ENCODE assay signal across 9 cellular contexts in the genomic region with DNA sequence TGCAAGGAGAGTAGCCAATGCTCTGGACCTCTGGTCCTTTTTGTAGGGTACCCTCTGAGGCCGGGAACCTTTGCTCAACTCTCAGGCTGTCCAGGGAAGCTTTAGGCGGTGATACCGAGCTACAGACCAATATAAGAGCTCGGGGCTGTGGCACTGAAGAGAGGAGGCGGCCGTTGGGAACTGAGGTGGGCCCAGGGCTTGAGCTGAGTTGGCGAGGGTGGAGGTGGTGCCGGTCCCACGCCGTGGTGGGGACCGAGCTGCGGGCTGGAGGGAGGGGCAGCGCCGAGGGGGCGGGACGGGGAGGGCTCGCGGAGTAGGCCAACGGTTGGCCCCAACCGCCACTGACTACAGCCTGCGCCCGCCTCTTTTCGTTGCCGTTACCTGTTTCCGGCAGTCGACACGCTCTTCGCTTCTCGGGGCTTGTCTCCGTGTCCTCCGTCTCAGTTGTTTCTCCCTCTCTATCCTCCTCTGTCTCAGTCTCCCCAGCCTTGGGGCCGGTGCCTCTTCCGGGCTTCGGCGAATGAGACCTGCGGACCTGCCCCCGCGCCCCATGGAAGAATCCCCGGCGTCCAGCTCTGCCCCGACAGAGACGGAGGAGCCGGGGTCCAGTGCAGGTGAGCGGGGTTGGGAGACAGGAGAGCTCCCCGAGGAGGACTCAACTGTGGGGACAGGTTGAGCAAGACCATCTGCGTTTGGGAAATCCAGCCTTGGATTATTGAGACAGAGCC. TPM values are rescaled to one million over a fixed set of nuclear protein-coding genes. Genes with fewer than 3 reads are reported as not detected.
A peak's percentile ranks its signal among the peaks of the same experiment; 100 is the strongest.
DNase-seq lines count a peak whose midpoint lies in the region; ATAC-seq, FAIRE-seq and TF ChIP-seq lines count a peak whose summit lies in the region.
"Had no signal": no experiment of that assay in that cellular context is flagged by ENCODE, and none has a peak within 500 bp of the region (broad histone marks: within the 10 kb centered on the region; RNA-seq: fewer than 3 reads in every experiment).

A gene with protein sequence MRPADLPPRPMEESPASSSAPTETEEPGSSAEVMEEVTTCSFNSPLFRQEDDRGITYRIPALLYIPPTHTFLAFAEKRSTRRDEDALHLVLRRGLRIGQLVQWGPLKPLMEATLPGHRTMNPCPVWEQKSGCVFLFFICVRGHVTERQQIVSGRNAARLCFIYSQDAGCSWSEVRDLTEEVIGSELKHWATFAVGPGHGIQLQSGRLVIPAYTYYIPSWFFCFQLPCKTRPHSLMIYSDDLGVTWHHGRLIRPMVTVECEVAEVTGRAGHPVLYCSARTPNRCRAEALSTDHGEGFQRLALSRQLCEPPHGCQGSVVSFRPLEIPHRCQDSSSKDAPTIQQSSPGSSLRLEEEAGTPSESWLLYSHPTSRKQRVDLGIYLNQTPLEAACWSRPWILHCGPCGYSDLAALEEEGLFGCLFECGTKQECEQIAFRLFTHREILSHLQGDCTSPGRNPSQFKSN (plus strand): TSS at position 393 of the 728 bp plus-strand sequence. CDS start 128 bp downstream, at position 521.

- peak; percentile 73 for ATAC-seq in HG03457 (IDR thresholded peaks at IDR 0.05; ENCODE audit: unreplicated experiment)
- ATAC-seq in HepG2: peak; percentile 93

- H4K20me1 ChIP-seq in BLaER1 (peaks cover 29% of the 10 kb centered on the region), HepG2 (ENCODE audit: insufficient read depth, low read length) (no peaks in the 10 kb centered on the region)

- peak within 1 kb of the TSS; percentile 95 for H3K27ac ChIP-seq in BLaER1
- H3K27ac ChIP-seq in HepG2 (ENCODE audit: extremely low read length, insufficient read depth, low read length): peak within 1 kb of the TSS; percentile 77

- no TSS peak for BruUV-seq in HepG2 (replicated peaks; lab: Mats Ljungman, UMichigan)

- in situ Hi-C loops in HepG2 (cut with HindIII; ENCODE audit: extremely low pct_ligation_motif_present, low pct_unique_long_range_greater_than_20kb): no loop called here

- H3K4me3 Mint-ChIP-seq in activated CD4-positive, alpha-beta T cell treated with anti-CD3 and anti-CD28 coated beads, Interleukin-2, amount 10 ng/mL, durations not matched to agents 24 days and 14 days: peak within 1 kb of the TSS; percentile 97

- peak within 1 kb of the TSS; percentile 66 for H2AFZ ChIP-seq in HepG2 (ENCODE audit: low read length)

- H3K4me3 ChIP-seq in BLaER1 (peak within 1 kb of the TSS; percentile 87), HepG2 (replicated peaks in 1 of 3; ENCODE audit: insufficient read depth in 1 of 3, low read depth in 2 of 3, low read length in 3 of 3) (peak within 1 kb of the TSS; percentile 76 to 78 (median 78))

- H3K9me3 ChIP-seq in BLaER1 (no peaks in the 10 kb centered on the region), HepG2 (ENCODE audit: low read length) (no peaks in the 10 kb centered on the region)

- peak; percentile 95 for FAIRE-seq in GM19239 (lab: Jason Lieb, UNC)
- FAIRE-seq in HepG2 (lab: Jason Lieb, UNC): no peak
- FAIRE-seq: endometrium had no signal

- TF ChIP-seq POLR2A in HepG2 (IDR thresholded peaks at IDR 0.05; ENCODE audit: insufficient read depth in 1 of 2, low read depth in 2 of 2, low read length in 2 of 2): peak; percentile 86 to 87

- peaks cover 3% of the 10 kb centered on the region for H3K36me3 Mint-ChIP-seq in activated CD4-positive, alpha-beta T cell treated with anti-CD3 and anti-CD28 coated beads, Interleukin-2, amount 10 ng/mL, durations not matched to agents 24 days and 14 days (ENCODE audit: low read depth)

- intact Hi-C loops in activated CD4-positive, alpha-beta T cell treated with anti-CD3 and anti-CD28 coated beads, Interleukin-2, amount 10 ng/mL, durations not matched to agents 24 days and 14 days (cut with micrococcal nuclease): loop anchor here (1.0 to 5.0 kb wide), 2 partner anchors 39 to 61 kb away; partner anchors contain the start of genes SPCS2 and XRRA1
- intact Hi-C loops in HepG2 (cut with micrococcal nuclease; ENCODE audit: unreplicated experiment): loop anchor here (1.0 kb wide), 1 partner anchor 39 kb away; the partner anchor contains the start of genes SPCS2 and XRRA1

- H3K27me3 ChIP-seq in BLaER1: no peaks in the 10 kb centered on the region
- no peaks in the 10 kb centered on the region for H3K27me3 ChIP-seq in HepG2 (ENCODE audit: control insufficient read depth in 1 of 2, insufficient read depth in 2 of 2, low read length in 2 of 2)

- H3K36me3 ChIP-seq in BLaER1 (peaks cover 4% of the 10 kb centered on the region), HepG2 (replicated peaks in 1 of 2; ENCODE audit: control insufficient read depth in 1 of 2, insufficient read depth in 2 of 2, low read length in 2 of 2) (no peaks in the 10 kb centered on the region; a peak in 1 of 5 replicates)

- POLR2A ChIA-PET in HepG2 (lab: Yijun Ruan, JAX): interaction anchor here (0.6 to 1.8 kb wide), 12 partner anchors 9 to 1876 kb away, joined by 3 to 8 read pairs (median 3); partner anchors contain the start of genes C2CD3, PPME1, SPCS2 and XRRA1

- H3K9me3 Mint-ChIP-seq in activated CD4-positive, alpha-beta T cell treated with anti-CD3 and anti-CD28 coated beads, Interleukin-2, amount 10 ng/mL, durations not matched to agents 24 days and 14 days: no peaks in the 10 kb centered on the region

- no peaks in the 10 kb centered on the region for H3K27me3 Mint-ChIP-seq in activated CD4-positive, alpha-beta T cell treated with anti-CD3 and anti-CD28 coated beads, Interleukin-2, amount 10 ng/mL, durations not matched to agents 24 days and 14 days

- under 1% methylated on average over 27 of the region's 46 CpGs for WGBS in HepG2 (ENCODE audit: low lambda C conversion rate)

- TF ChIP-seq EP300 in HepG2 (IDR thresholded peaks at IDR 0.05; ENCODE audit: low read depth in 2 of 2, low read length in 2 of 2): no peak
- TF ChIP-seq EP300 in HepG2 (CRISPR knock-in tag; IDR thresholded peaks at IDR 0.05; ENCODE audit: borderline replicate concordance): no peak

- peak within 1 kb of the TSS; percentile 86 for H3K4me2 ChIP-seq in BLaER1
- peak within 1 kb of the TSS; percentile 73 for H3K4me2 ChIP-seq in HepG2 (ENCODE audit: low read depth, low read length)

- H3K4me1 Mint-ChIP-seq in activated CD4-positive, alpha-beta T cell treated with anti-CD3 and anti-CD28 coated beads, Interleukin-2, amount 10 ng/mL, durations not matched to agents 24 days and 14 days: peaks cover 27% of the 10 kb centered on the region

- peaks cover 21% of the 10 kb centered on the region for H3K79me2 ChIP-seq in HepG2 (ENCODE audit: insufficient read depth, low read length)

- H3K9ac ChIP-seq in BLaER1 (peak within 1 kb of the TSS; percentile 94), HepG2 (ENCODE audit: insufficient read depth, low read depth, low read length) (peak within 1 kb of the TSS; percentile 83)

- no peak for TF ChIP-seq CTCF in HepG2 (CRISPR knock-in tag; IDR thresholded peaks at IDR 0.05)

- peak within 1 kb of the TSS; percentile 87 for H3K27ac Mint-ChIP-seq in activated CD4-positive, alpha-beta T cell treated with anti-CD3 and anti-CD28 coated beads, Interleukin-2, amount 10 ng/mL, durations not matched to agents 24 days and 14 days

- peak; percentile 72 for DNase-seq in GM19239 (ENCODE audit: insufficient read length, low spot score)
- peak; percentile 60 to 81 for DNase-seq in NCI-H524 (lab: John Stamatoyannopoulos, UW)
- peak; percentile 95 for DNase-seq in activated CD4-positive, alpha-beta T cell treated with anti-CD3 and anti-CD28 coated beads, Interleukin-2, amount 10 ng/mL, durations not matched to agents 24 days and 14 days
- peak; percentile 25 for DNase-seq in dedifferentiated amniotic fluid mesenchymal stem cell (ENCODE audit: extremely low spot score)
- peak; percentile 77 for DNase-seq in HepG2 (ENCODE audit: low spot score)
- peak; percentile 84 for DNase-seq in stimulated activated CD4-positive, alpha-beta T cell treated with anti-CD3 and anti-CD28 coated beads, Interleukin-4, amount 100 ng/mL, for 1 hour

- H3K4me1 ChIP-seq in BLaER1 (peaks cover 48% of the 10 kb centered on the region), HepG2 (ENCODE audit: insufficient read depth, low read length) (peaks cover 39% of the 10 kb centered on the region)

- no peak for TF ChIP-seq RAD21 in HepG2 (CRISPR knock-in tag; IDR thresholded peaks at IDR 0.05)

- CTCF ChIA-PET in HepG2 (lab: Yijun Ruan, JAX; ENCODE audit: low intra/inter-chr PET ratio, low total read pairs): no interaction called here

TF ChIP-seq in HepG2, 621 proteins besides CTCF, POLR2A, EP300 and RAD21 (continues in another document):
- no peak for TF ChIP-seq ZNF7 (CRISPR knock-in tag; IDR thresholded peaks at IDR 0.05)
- TF ChIP-seq RXRB (CRISPR knock-in tag; IDR thresholded peaks at IDR 0.05; ENCODE audit: borderline replicate concordance): 0 out of 2 replicates have a peak, but pooled peaks have one; percentile 42
- no peak for TF ChIP-seq ZNF546 (CRISPR knock-in tag; conservative IDR thresholded peaks at IDR 0.05)
- no peak for TF ChIP-seq NCOA5 (CRISPR knock-in tag; IDR thresholded peaks at IDR 0.05)
- no peak for TF ChIP-seq ZNF30 (CRISPR knock-in tag; IDR thresholded peaks at IDR 0.05)

RNA-seq across cellular contexts. Expression of the gene that starts here (rescaled TPM):
- total RNA-seq in activated CD4-positive, alpha-beta T cell treated with anti-CD3 and anti-CD28 coated beads, Interleukin-2, amount 10 ng/mL, durations not matched to agents 24 days and 14 days: 15.1 and 16.3 TPM in 2 replicates
- total RNA-seq in HepG2 (2016; rRNA removed; fragmentation: Illumina TruSeq; extraction: Trizol): 14.5 and 15.3 TPM in 2 replicates
- total RNA-seq in HepG2 (2016; cell fraction: cytosol; rRNA removed; fragmentation: Illumina TruSeq; extraction: Trizol; ENCODE audit: low read depth): 1.4 and 1.8 TPM in 2 replicates
- total RNA-seq in HepG2 (2016; cell fraction: insoluble cytoplasmic fraction; rRNA removed; fragmentation: Illumina TruSeq; extraction: Trizol): 13.8 and 14.7 TPM in 2 replicates
- total RNA-seq in HepG2 (2016; cell fraction: membrane; rRNA removed; fragmentation: Illumina TruSeq; extraction: Trizol): 5.1 and 6.4 TPM in 2 replicates
- total RNA-seq in HepG2 (2016; cell fraction: nucleus; rRNA removed; fragmentation: Illumina TruSeq; extraction: Trizol): 15.8 and 18.6 TPM in 2 replicates
- 6.3 and 8.4 TPM in 2 replicates for polyA plus RNA-seq in HepG2 (2011; rRNA removed)
- polyA plus RNA-seq in HepG2 (2011; cell fraction: cytosol; rRNA removed): 4.5 and 5.8 TPM in 2 replicates
- polyA plus RNA-seq in HepG2 (2011; cell fraction: nucleus; rRNA removed): 15.0 and 15.9 TPM in 2 replicates
- polyA plus RNA-seq in HepG2 (2012): 4.6 and 5.0 TPM in 2 replicates
- 0.83 and 0.93 TPM in 2 replicates for polyA plus RNA-seq in HepG2 (2016; cell fraction: cytosol; fragmentation: Illumina TruSeq; extraction: Trizol; ENCODE audit: low read depth)
- polyA plus RNA-seq in HepG2 (2016; cell fraction: insoluble cytoplasmic fraction; fragmentation: Illumina TruSeq; extraction: Trizol; ENCODE audit: low read depth): 6.0 and 6.9 TPM in 2 replicates
- 2.0 and 3.0 TPM in 2 replicates for polyA plus RNA-seq in HepG2 (2016; cell fraction: membrane; fragmentation: Illumina TruSeq; extraction: Trizol; ENCODE audit: low read depth)
- polyA plus RNA-seq in HepG2 (2016; cell fraction: nucleus; fragmentation: Illumina TruSeq; extraction: Trizol; ENCODE audit: insufficient read depth, low read depth): 15.9 and 16.7 TPM in 2 replicates
- 23.2 and 42.9 TPM in 2 replicates for polyA minus RNA-seq in HepG2 (2011; rRNA and poly(A)+ RNA removed; ENCODE audit: low replicate concordance)
- polyA minus RNA-seq in HepG2 (2011; cell fraction: cytosol; rRNA and poly(A)+ RNA removed): 9.1 and 9.8 TPM in 2 replicates
- polyA minus RNA-seq in HepG2 (2011; cell fraction: nucleus; rRNA and poly(A)+ RNA removed): 14.9 and 23.2 TPM in 2 replicates

Comparison
In these comparisons a context has a peak if more than half of its experiments do, and no peak if none do; other contexts are left out.
1. Peak in every context shown above with its lines: DNase-seq, ATAC-seq, H3K4me3 ChIP-seq and H3K27ac ChIP-seq.
2. DNase-seq: peak in every context shown above with its lines; median percentile 95 in activated CD4-positive, alpha-beta T cell treated with anti-CD3 and anti-CD28 coated beads, Interleukin-2, amount 10 ng/mL, durations not matched to agents 24 days and 14 days; 84 in stimulated activated CD4-positive, alpha-beta T cell treated with anti-CD3 and anti-CD28 coated beads, Interleukin-4, amount 100 ng/mL, for 1 hour; 77 in HepG2; 72 in GM19239; 70 in NCI-H524; 25 in dedifferentiated amniotic fluid mesenchymal stem cell.